Comparison of ENCODE assay signal across 8 cellular contexts in genomic region chr11:101428918-101429317, GRCh38.
A peak's percentile ranks its signal among the peaks of the same experiment; 100 is the strongest.
DNase-seq lines count a peak whose midpoint lies in the region; ATAC-seq and TF ChIP-seq lines count a peak whose summit lies in the region.

No MANE protein-coding gene starts in this region.

- H3K27ac ChIP-seq in RWPE2 (ENCODE audit: poor library complexity, severe bottlenecking) = no peak overlapping the region
- peak overlapping the region in 1 of 2 donors; percentile 62 for H3K27ac ChIP-seq in ovary

- H3K4me3 ChIP-seq in RWPE2 (ENCODE audit: severe bottlenecking) (no peak overlapping the region), ovary (no peak overlapping the region)

- H3K4me1 ChIP-seq in RWPE2 (ENCODE audit: insufficient read depth, poor library complexity, severe bottlenecking) (no peaks in the 10 kb centered on the region), ovary (ENCODE audit: insufficient read depth) (peaks cover 16% of the 10 kb centered on the region)

- H3K27me3 Mint-ChIP-seq in HFFc6 (ENCODE audit: insufficient read depth) = no peaks in the 10 kb centered on the region; the same call in 1 of the 2 replicates
- no peaks in the 10 kb centered on the region for H3K27me3 Mint-ChIP-seq in activated T-cell treated with anti-CD3 and anti-CD28 coated beads, Interleukin-2, amount 50 U/mL, for 4 hours (ENCODE audit: low read depth)

- 92 to 100% (median 93%) methylated on average over 1 of the region's 1 CpG for WGBS in ovary, 3 donors

- TF ChIP-seq CTCF in HFFc6 (IDR thresholded peaks at IDR 0.05) (peak; percentile 56; the same call in 1 of the 2 replicates), RWPE2 (IDR thresholded peaks at IDR 0.05; ENCODE audit: poor library complexity, severe bottlenecking) (peak; percentile 67), ovary (IDR thresholded peaks at IDR 0.05) (no peak)

- H3K36me3 ChIP-seq in RWPE2 (ENCODE audit: low read depth) = no peaks in the 10 kb centered on the region
- no peaks in the 10 kb centered on the region for H3K36me3 ChIP-seq in ovary

- H3K27ac Mint-ChIP-seq in HFFc6 = no peak overlapping the region

- no peaks in the 10 kb centered on the region for H3K36me3 Mint-ChIP-seq in HFFc6 (ENCODE audit: low read depth)
- no peaks in the 10 kb centered on the region for H3K36me3 Mint-ChIP-seq in activated T-cell treated with anti-CD3 and anti-CD28 coated beads, Interleukin-2, amount 50 U/mL, for 4 hours (ENCODE audit: insufficient read depth)

- no peaks in the 10 kb centered on the region for H3K27me3 ChIP-seq in RWPE2 (ENCODE audit: insufficient read depth, poor library complexity, severe bottlenecking)
- H3K27me3 ChIP-seq in ovary = no peaks in the 10 kb centered on the region

- peaks cover 6% of the 10 kb centered on the region; the same call in 1 of the 2 replicates for H3K4me1 Mint-ChIP-seq in HFFc6 (ENCODE audit: low read depth)
- H3K4me1 Mint-ChIP-seq in activated T-cell treated with anti-CD3 and anti-CD28 coated beads, Interleukin-2, amount 50 U/mL, for 4 hours (ENCODE audit: low read depth) = no peaks in the 10 kb centered on the region

- DNase-seq in GM03348 (ENCODE audit: low spot score) = peak; percentile 36
- DNase-seq in HFFc6 = peak; percentile 13
- DNase-seq in RWPE2 (ENCODE audit: low spot score) = no peak
- peak; percentile 41 for DNase-seq in kidney tubule cell (ENCODE audit: low spot score)
- no peak for DNase-seq in ovary
- DNase-seq in NCI-H748 (lab: John Stamatoyannopoulos, UW; ENCODE audit: unreplicated experiment) = no peak
- no peak for DNase-seq in HuH-7 (ENCODE audit: low spot score)
- no peak for DNase-seq in activated T-cell treated with anti-CD3 and anti-CD28 coated beads, Interleukin-2, amount 50 U/mL, for 4 hours

- H3K4me3 Mint-ChIP-seq in HFFc6 = no peak overlapping the region
- H3K4me3 Mint-ChIP-seq in activated T-cell treated with anti-CD3 and anti-CD28 coated beads, Interleukin-2, amount 50 U/mL, for 4 hours = no peak overlapping the region

- no peak for TF ChIP-seq EP300 in ovary (IDR thresholded peaks at IDR 0.05)

- intact Hi-C loops in ovary (cut with DNase I) = no loop called here

- peaks cover 32% of the 10 kb centered on the region; the same call in 1 of the 2 replicates for H3K9me3 Mint-ChIP-seq in HFFc6
- peaks cover 29% of the 10 kb centered on the region for H3K9me3 Mint-ChIP-seq in activated T-cell treated with anti-CD3 and anti-CD28 coated beads, Interleukin-2, amount 50 U/mL, for 4 hours

- ATAC-seq in RWPE2 (ENCODE audit: low read depth) = peak; percentile 65; the same call in 2 of the 3 replicates
- ATAC-seq in activated T-cell treated with anti-CD3 and anti-CD28 coated beads, Interleukin-2, amount 50 U/mL, for 4 hours = no peak

- H3K9me3 ChIP-seq in RWPE2 (ENCODE audit: severe bottlenecking) = no peaks in the 10 kb centered on the region
- H3K9me3 ChIP-seq in ovary = no peaks in the 10 kb centered on the region

- TF ChIP-seq POLR2A in ovary (IDR thresholded peaks at IDR 0.05) = no peak

Comparison
In these comparisons a context has a peak if more than half of its experiments do, and no peak if none do; other contexts are left out.
1. DNase-seq: peak in GM03348 (single experiment), HFFc6 (single experiment) and kidney tubule cell (single experiment); none in RWPE2 (single experiment), ovary (0 of 5), NCI-H748 (single experiment), HuH-7 (single experiment) and activated T-cell treated with anti-CD3 and anti-CD28 coated beads, Interleukin-2, amount 50 U/mL, for 4 hours (single experiment).
2. CTCF ChIP-seq: peak in HFFc6 (single experiment) and RWPE2 (single experiment); none in ovary (0 of 3).